ENCODE assay signal across 15 cellular contexts in genomic region chr5:140039561-140039960, GRCh38. TPM values are rescaled to one million over a fixed set of nuclear protein-coding genes. Genes with fewer than 3 reads are reported as not detected.
DNase-seq lines count a peak whose midpoint lies in the region; ATAC-seq, FAIRE-seq and TF ChIP-seq lines count a peak whose summit lies in the region.
"Had no signal": no experiment of that assay in that cellular context is flagged by ENCODE, and none has a peak within 500 bp of the region (broad histone marks: within the 10 kb centered on the region; RNA-seq: fewer than 3 reads in every experiment).

No MANE protein-coding gene starts in this region.

- TF ChIP-seq RAD21 in HepG2 (CRISPR knock-in tag; IDR thresholded peaks at IDR 0.05), result no peak

- no peak for TF ChIP-seq POLR2A in HepG2 (IDR thresholded peaks at IDR 0.05; ENCODE audit: insufficient read depth in 1 of 2, low read depth in 2 of 2, low read length in 2 of 2)

- BruUV-seq in Panc1 (replicated peaks; lab: Mats Ljungman, UMichigan) (no TSS peak), HepG2 (replicated peaks; lab: Mats Ljungman, UMichigan) (no TSS peak)

- no peak for FAIRE-seq in HepG2 (lab: Jason Lieb, UNC)

- H4K20me1 ChIP-seq in HepG2 (ENCODE audit: insufficient read depth, low read length), result no peaks in the 10 kb centered on the region
- H4K20me1 ChIP-seq in Karpas-422 (ENCODE audit: insufficient read depth, low read depth, low read length), result no peaks in the 10 kb centered on the region

- in situ Hi-C loops in Panc1 (cut with HindIII; ENCODE audit: low pct_unique_long_range_greater_than_20kb, low sequenced_read_pairs) (no loop called here), HepG2 (cut with HindIII; ENCODE audit: extremely low pct_ligation_motif_present, low pct_unique_long_range_greater_than_20kb) (no loop called here)

- H3K27me3 ChIP-seq in heart right ventricle (peaks cover 0 to 53% (median 0%) of the 10 kb centered on the region in 7 donors), Panc1 (ENCODE audit: control insufficient read depth, insufficient read depth, low read length) (no peaks in the 10 kb centered on the region), HepG2 (ENCODE audit: control insufficient read depth in 1 of 2, insufficient read depth in 2 of 2, low read length in 2 of 2) (peaks cover 10 to 50% of the 10 kb centered on the region in 2 experiments; a peak in 4 of 5 replicates), upper lobe of right lung (no peaks in the 10 kb centered on the region), Karpas-422 (ENCODE audit: low read length) (no peaks in the 10 kb centered on the region)

- H3K36me3 ChIP-seq in heart right ventricle (no peaks in the 10 kb centered on the region), Panc1 (ENCODE audit: control insufficient read depth, insufficient read depth, low read length) (no peaks in the 10 kb centered on the region), HepG2 (replicated peaks in 1 of 2; ENCODE audit: control insufficient read depth in 1 of 2, insufficient read depth in 2 of 2, low read length in 2 of 2) (no peaks in the 10 kb centered on the region), upper lobe of right lung (no peaks in the 10 kb centered on the region), Karpas-422 (ENCODE audit: insufficient read depth, low read length) (no peaks in the 10 kb centered on the region)
- H3K36me3 ChIP-seq: neutrophil, stomach had no signal

- peak overlapping the region in 6 of 10 donors; percentile 4 to 85 (median 70) for H3K27ac ChIP-seq in heart right ventricle
- peak overlapping the region; percentile 98 for H3K27ac ChIP-seq in Panc1 (ENCODE audit: low read length)
- H3K27ac ChIP-seq in HepG2 (ENCODE audit: extremely low read length, insufficient read depth, low read length), result no peak overlapping the region
- H3K27ac ChIP-seq in upper lobe of right lung, result no peak overlapping the region
- no peak overlapping the region for H3K27ac ChIP-seq in Karpas-422 (ENCODE audit: low read length)
- H3K27ac ChIP-seq: neutrophil had no signal

- H3K79me2 ChIP-seq in HepG2 (ENCODE audit: insufficient read depth, low read length) (no peaks in the 10 kb centered on the region), Karpas-422 (ENCODE audit: low read length) (no peaks in the 10 kb centered on the region)

- POLR2A ChIA-PET in Panc1 (lab: Charles Lee) (no interaction called here), HepG2 (lab: Yijun Ruan, JAX) (no interaction called here), GM10248 (lab: Yijun Ruan, JAX) (no interaction called here)

- H3K9me3 ChIP-seq in heart right ventricle (peaks cover 0 to 3% (median 0%) of the 10 kb centered on the region in 11 donors), Panc1 (ENCODE audit: control insufficient read depth, insufficient read depth, low read depth, low read length) (peaks cover 3% of the 10 kb centered on the region; the same call in 1 of the 2 replicates), HepG2 (ENCODE audit: low read length) (no peaks in the 10 kb centered on the region), upper lobe of right lung (no peaks in the 10 kb centered on the region), Karpas-422 (ENCODE audit: low read length) (no peaks in the 10 kb centered on the region)
- H3K9me3 ChIP-seq: neutrophil, stomach had no signal

- 58 to 77% methylated on average over 4 of the region's 4 CpGs for WGBS in heart right ventricle, 2 donors
- WGBS in HepG2 (ENCODE audit: low lambda C conversion rate), result under 1% methylated on average over 4 of the region's 4 CpGs

- H3K4me1 ChIP-seq in heart right ventricle (peaks cover 0 to 79% (median 65%) of the 10 kb centered on the region in 9 donors), Panc1 (ENCODE audit: control insufficient read depth, insufficient read depth, low read length) (peaks cover 45% of the 10 kb centered on the region), HepG2 (ENCODE audit: insufficient read depth, low read length) (peaks cover 6% of the 10 kb centered on the region; the same call in 1 of the 2 replicates), upper lobe of right lung (peaks cover 19% of the 10 kb centered on the region), Karpas-422 (ENCODE audit: low read length) (no peaks in the 10 kb centered on the region; the same call in 1 of the 2 replicates)

- no peak overlapping the region for H3K9ac ChIP-seq in HepG2 (ENCODE audit: insufficient read depth, low read depth, low read length)
- H3K9ac ChIP-seq in Karpas-422 (ENCODE audit: low read length), result no peak overlapping the region

- CTCF ChIA-PET in Panc1 (lab: Charles Lee) (no interaction called here), HepG2 (lab: Yijun Ruan, JAX; ENCODE audit: low intra/inter-chr PET ratio, low total read pairs) (no interaction called here), GM10248 (lab: Yijun Ruan, JAX) (interaction anchor here (1.6 to 5.0 kb wide), 4 partner anchors 10 to 133 kb away, joined by 3 to 24 read pairs (median 8); no protein-coding TSS in a partner anchor)

- TF ChIP-seq EP300 in HepG2 (IDR thresholded peaks at IDR 0.05; ENCODE audit: low read depth in 2 of 2, low read length in 2 of 2), result no peak
- no peak for TF ChIP-seq EP300 in HepG2 (CRISPR knock-in tag; IDR thresholded peaks at IDR 0.05; ENCODE audit: borderline replicate concordance)

- TF ChIP-seq CTCF in heart right ventricle (IDR thresholded peaks at IDR 0.05) (no peak), Panc1 (IDR thresholded peaks at IDR 0.05) (no peak), HepG2 (CRISPR knock-in tag; IDR thresholded peaks at IDR 0.05) (no peak), upper lobe of right lung (IDR thresholded peaks at IDR 0.05) (no peak), GM10248 (IDR thresholded peaks at IDR 0.05; ENCODE audit: control extremely low read depth, extremely low read depth, low read depth, missing control alignments) (no peak)

- H3K4me2 ChIP-seq in HepG2 (ENCODE audit: low read depth, low read length) (no peak overlapping the region), Karpas-422 (ENCODE audit: low read depth, low read length, poor library complexity, severe bottlenecking) (no peak overlapping the region)

- H2AFZ ChIP-seq in HepG2 (ENCODE audit: low read length) (no peak overlapping the region), Karpas-422 (ENCODE audit: low read length) (no peak overlapping the region)

- no peak overlapping the region for H3K4me3 ChIP-seq in heart right ventricle
- H3K4me3 ChIP-seq in Panc1 (ENCODE audit: low read depth in 2 of 2, low read length in 2 of 2), result peak overlapping the region; percentile 59 to 89
- H3K4me3 ChIP-seq in HepG2 (replicated peaks in 1 of 3; ENCODE audit: insufficient read depth in 1 of 3, low read depth in 2 of 3, low read length in 3 of 3), result no peak overlapping the region
- H3K4me3 ChIP-seq in upper lobe of right lung, result no peak overlapping the region
- H3K4me3 ChIP-seq in Karpas-422 (ENCODE audit: low read length), result no peak overlapping the region

- ATAC-seq in heart right ventricle, result peak in 1 of 8 donors; percentile 8
- no peak for ATAC-seq in Panc1
- no peak for ATAC-seq in HepG2
- ATAC-seq in upper lobe of right lung, result peak; percentile 28

- intact Hi-C loops in heart right ventricle (cut with DNase I), result no loop called here
- intact Hi-C loops in cardiac septum (cut with DNase I), result no loop called here
- intact Hi-C loops in Panc1 (cut with micrococcal nuclease; ENCODE audit: unreplicated experiment), result loop anchor here (5.0 kb wide), 1 partner anchor 73 kb away; the partner anchor contains the start of gene PURA
- intact Hi-C loops in HepG2 (cut with micrococcal nuclease; ENCODE audit: unreplicated experiment), result no loop called here
- intact Hi-C loops in upper lobe of right lung (cut with DNase I), result no loop called here

- DNase-seq in heart right ventricle, result no peak
- no peak for DNase-seq in cardiac septum (ENCODE audit: low spot score)
- DNase-seq in Panc1 (ENCODE audit: low read depth, low spot score), result no peak
- no peak for DNase-seq in HepG2 (ENCODE audit: low spot score)
- no peak for DNase-seq in upper lobe of right lung
- no peak for DNase-seq in Karpas-422
- no peak for DNase-seq in GM10248 (ENCODE audit: extremely low spot score)
- DNase-seq in NCI-H510A (lab: John Stamatoyannopoulos, UW), result no peak
- DNase-seq: activated CD4-positive, alpha-beta T cell treated with anti-CD3 and anti-CD28 coated beads, Interleukin-2, amount 50 U/mL, for 1 hour; activated naive CD4-positive, alpha-beta T cell treated with anti-CD3 and anti-CD28 coated beads for 36 hours; GOT3; KBM-7; stomach had no signal

- H3K9me2 ChIP-seq in Karpas-422 (replicated peaks; ENCODE audit: insufficient read depth, low read length), result no peaks in the 10 kb centered on the region

RNA-seq across cellular contexts. Expression of gene NRG2, which starts 3.5 kb away (rescaled TPM):
- 1 to 10 TPM; 1.0 to 6.6 (median 2.9) TPM for total RNA-seq in heart right ventricle
- 1 to 10 TPM in 1 of 2 donors, under 1 TPM in 1; 0.64 to 4.5 TPM for polyA plus RNA-seq in heart right ventricle
- 5.1 TPM for total RNA-seq in cardiac septum
- 20.2 TPM for total RNA-seq in Panc1 (2021; ENCODE audit: unreplicated experiment)
- 20.9 TPM for polyA plus RNA-seq in Panc1 (2012; ENCODE audit: insufficient read length)
- not detected in 2 replicates for total RNA-seq in HepG2 (2016; rRNA removed; fragmentation: Illumina TruSeq; extraction: Trizol)
- total RNA-seq in HepG2 (2016; cell fraction: cytosol; rRNA removed; fragmentation: Illumina TruSeq; extraction: Trizol; ENCODE audit: low read depth), result not detected in 2 replicates
- total RNA-seq in HepG2 (2016; cell fraction: insoluble cytoplasmic fraction; rRNA removed; fragmentation: Illumina TruSeq; extraction: Trizol), result not detected in 2 replicates
- total RNA-seq in HepG2 (2016; cell fraction: membrane; rRNA removed; fragmentation: Illumina TruSeq; extraction: Trizol), result not detected in 2 replicates
- not detected in 2 replicates for total RNA-seq in HepG2 (2016; cell fraction: nucleus; rRNA removed; fragmentation: Illumina TruSeq; extraction: Trizol)
- polyA plus RNA-seq in HepG2 (2011; rRNA removed), result not detected in 2 replicates
- not detected in 2 replicates for polyA plus RNA-seq in HepG2 (2011; cell fraction: cytosol; rRNA removed)
- not detected in 2 replicates for polyA plus RNA-seq in HepG2 (2011; cell fraction: nucleus; rRNA removed)
- not detected in 2 replicates for polyA plus RNA-seq in HepG2 (2012)
- not detected in 2 replicates for polyA plus RNA-seq in HepG2 (2016; cell fraction: cytosol; fragmentation: Illumina TruSeq; extraction: Trizol; ENCODE audit: low read depth)
- polyA plus RNA-seq in HepG2 (2016; cell fraction: insoluble cytoplasmic fraction; fragmentation: Illumina TruSeq; extraction: Trizol; ENCODE audit: low read depth), result not detected in 2 replicates
- polyA plus RNA-seq in HepG2 (2016; cell fraction: membrane; fragmentation: Illumina TruSeq; extraction: Trizol; ENCODE audit: low read depth), result not detected in 2 replicates
- not detected in 2 replicates for polyA plus RNA-seq in HepG2 (2016; cell fraction: nucleus; fragmentation: Illumina TruSeq; extraction: Trizol; ENCODE audit: insufficient read depth, low read depth)
- not detected in 2 replicates for polyA minus RNA-seq in HepG2 (2011; rRNA and poly(A)+ RNA removed; ENCODE audit: low replicate concordance)
- polyA minus RNA-seq in HepG2 (2011; cell fraction: cytosol; rRNA and poly(A)+ RNA removed), result not detected in 2 replicates
- not detected in 2 replicates for polyA minus RNA-seq in HepG2 (2011; cell fraction: nucleus; rRNA and poly(A)+ RNA removed)
- 1.4 TPM for total RNA-seq in upper lobe of right lung
- total RNA-seq in Karpas-422 (2014; rRNA removed; shearing (Covaris generic); ENCODE audit: low replicate concordance), result not detected in 2 replicates
- total RNA-seq: activated naive CD4-positive, alpha-beta T cell treated with anti-CD3 and anti-CD28 coated beads for 36 hours; kidney epithelial cell had no signal

Comparison
In these comparisons a context has a peak if more than half of its experiments do, and no peak if none do; other contexts are left out.
1. H3K27ac ChIP-seq: peak in heart right ventricle (6 of 10) and Panc1 (single experiment); none in HepG2 (single experiment), upper lobe of right lung (single experiment) and Karpas-422 (single experiment).
2. H3K4me3 ChIP-seq: peak in Panc1 (2 of 2); none in heart right ventricle (0 of 10), HepG2 (0 of 3), upper lobe of right lung (single experiment) and Karpas-422 (single experiment).